Comparison of ENCODE assay signal across 20 cellular contexts in genomic region chr2:120590841-120591240, GRCh38.
DNase-seq lines count a peak whose midpoint lies in the region; ATAC-seq and TF ChIP-seq lines count a peak whose summit lies in the region.
"Had no signal": no experiment of that assay in that cellular context is flagged by ENCODE, and none has a peak within 500 bp of the region (broad histone marks: within the 10 kb centered on the region; RNA-seq: fewer than 3 reads in every experiment).

No MANE protein-coding gene starts in this region.

- H3K4me2 ChIP-seq in mammary epithelial cell (ENCODE audit: insufficient read depth, low read depth, low read length): no peak overlapping the region

- POLR2A ChIA-PET in MCF 10A (lab: Yijun Ruan, JAX): interaction anchor here (0.6 kb wide), 1 partner anchor 270 kb away, joined by 3 read pairs; no protein-coding TSS in a partner anchor

- H3K4me1 ChIP-seq in mammary epithelial cell (ENCODE audit: insufficient read depth, low read length) (peaks cover 12% of the 10 kb centered on the region), RWPE2 (ENCODE audit: insufficient read depth, poor library complexity, severe bottlenecking) (peaks cover 13% of the 10 kb centered on the region), subcutaneous abdominal adipose tissue (ENCODE audit: control insufficient read depth in 5 of 5, insufficient read depth in 5 of 5, low read length in 5 of 5) (peaks cover 3 to 82% (median 28%) of the 10 kb centered on the region in 5 donors), aorta (ENCODE audit: control insufficient read depth in 1 of 2, insufficient read depth in 2 of 2, low read length in 2 of 2) (no peaks in the 10 kb centered on the region)

- H3K79me2 ChIP-seq in mammary epithelial cell (ENCODE audit: insufficient read depth, low read length): no peaks in the 10 kb centered on the region

- H3K27ac ChIP-seq in mammary epithelial cell (ENCODE audit: insufficient read depth, low read depth, low read length): no peak overlapping the region
- peak overlapping the region; percentile 66 for H3K27ac ChIP-seq in RWPE2 (ENCODE audit: poor library complexity, severe bottlenecking)
- peak overlapping the region; percentile 66 for H3K27ac ChIP-seq in epithelial cell of prostate
- peak overlapping the region; percentile 45 for H3K27ac ChIP-seq in subcutaneous abdominal adipose tissue (ENCODE audit: low read depth, low read length)
- H3K27ac ChIP-seq in aorta (ENCODE audit: low read depth in 1 of 2, low read length in 2 of 2): no peak overlapping the region
- H3K27ac ChIP-seq: 22Rv1 had no signal

- DNase-seq in MCF 10A (ENCODE audit: unreplicated experiment) (no peak), mammary epithelial cell (no peak), RWPE2 (ENCODE audit: low spot score) (no peak), epithelial cell of prostate (ENCODE audit: low read depth, low spot score) (no peak), aorta (no peak), posterior vena cava (ENCODE audit: low spot score) (no peak), KBM-7 (no peak)
- DNase-seq: GDM1; GOT3; NCI-H187; NCI-H2107; NCI-H2227 treated with DMSO at 0.1 percent for 48 hours; NCI-H510A treated with DMSO at 0.1 percent for 48 hours; NK-92 treated with Interleukin-12 subunit alpha and Interleukin-12 subunit beta, amount 100 ng/mL, for 24 hours; Right ventricle myocardium superior; SK-N-SH had no signal

- H3K36me3 Mint-ChIP-seq in MCF 10A (ENCODE audit: insufficient read depth, unreplicated experiment): no peaks in the 10 kb centered on the region

- H3K27me3 ChIP-seq in mammary epithelial cell (ENCODE audit: insufficient read depth, low read length) (no peaks in the 10 kb centered on the region), RWPE2 (ENCODE audit: insufficient read depth, poor library complexity, severe bottlenecking) (no peaks in the 10 kb centered on the region), subcutaneous abdominal adipose tissue (ENCODE audit: control insufficient read depth in 5 of 5, insufficient read depth in 4 of 5, low read length in 5 of 5) (peaks cover 4 to 14% (median 7%) of the 10 kb centered on the region in 5 donors), aorta (ENCODE audit: control insufficient read depth in 1 of 2, insufficient read depth in 2 of 2, low read length in 1 of 2) (no peaks in the 10 kb centered on the region)

- TF ChIP-seq CTCF in MCF 10A (IDR thresholded peaks at IDR 0.05; ENCODE audit: unreplicated experiment) (no peak), mammary epithelial cell (conservative IDR thresholded peaks at IDR 0.05 in 1 of 2, IDR thresholded peaks at IDR 0.05 in 1 of 2; ENCODE audit: extremely low read depth in 1 of 2, insufficient read depth in 1 of 2, low read depth in 1 of 2, low read length in 2 of 2) (no peak), RWPE2 (IDR thresholded peaks at IDR 0.05; ENCODE audit: poor library complexity, severe bottlenecking) (no peak)

- peaks cover 27% of the 10 kb centered on the region for H3K4me1 Mint-ChIP-seq in MCF 10A (ENCODE audit: insufficient read depth, unreplicated experiment)

- intact Hi-C loops in MCF 10A (cut with micrococcal nuclease) (no loop called here), mammary epithelial cell (cut with micrococcal nuclease) (no loop called here), aorta (cut with DNase I) (no loop called here), posterior vena cava (cut with DNase I) (no loop called here)

- H3K9me3 ChIP-seq in mammary epithelial cell (replicated peaks; ENCODE audit: insufficient read depth, low read length) (peaks cover 10% of the 10 kb centered on the region), RWPE2 (ENCODE audit: severe bottlenecking) (no peaks in the 10 kb centered on the region), subcutaneous abdominal adipose tissue (ENCODE audit: control insufficient read depth in 5 of 5, low read length in 5 of 5) (no peaks in the 10 kb centered on the region), aorta (ENCODE audit: control insufficient read depth, low read length) (no peaks in the 10 kb centered on the region)
- H3K9me3 ChIP-seq: SK-N-SH had no signal

- H3K36me3 ChIP-seq in mammary epithelial cell (ENCODE audit: insufficient read depth, low read length) (no peaks in the 10 kb centered on the region), RWPE2 (ENCODE audit: low read depth) (no peaks in the 10 kb centered on the region), subcutaneous abdominal adipose tissue (ENCODE audit: control insufficient read depth in 5 of 5, insufficient read depth in 5 of 5, low read length in 5 of 5) (no peaks in the 10 kb centered on the region), aorta (ENCODE audit: control insufficient read depth in 1 of 2, insufficient read depth in 2 of 2, low read length in 1 of 2) (no peaks in the 10 kb centered on the region)

- in situ Hi-C loops in mammary epithelial cell (cut with MboI; ENCODE audit: low sequenced_read_pairs in 2 of 2): no loop called here
- in situ Hi-C loops in KBM-7 (cut with MboI; ENCODE audit: low pct_unique_long_range_greater_than_20kb, low sequenced_read_pairs): no loop called here

- H3K4me3 ChIP-seq in mammary epithelial cell (replicated peaks in 1 of 3; ENCODE audit: insufficient read depth in 1 of 3, low read depth in 2 of 3, low read length in 3 of 3) (no peak overlapping the region), RWPE2 (ENCODE audit: severe bottlenecking) (no peak overlapping the region), subcutaneous abdominal adipose tissue (ENCODE audit: low read depth in 1 of 5, low read length in 5 of 5) (no peak overlapping the region), aorta (ENCODE audit: low read length in 2 of 2) (no peak overlapping the region)
- H3K4me3 ChIP-seq: K562 had no signal

- no peaks in the 10 kb centered on the region for H4K20me1 ChIP-seq in mammary epithelial cell (ENCODE audit: insufficient read depth, low read length)

- BruUV-seq in MCF 10A (replicated peaks; lab: Mats Ljungman, UMichigan): no TSS peak
- BruUV-seq in mammary epithelial cell (replicated peaks; lab: Mats Ljungman, UMichigan): no TSS peak

- H3K4me3 Mint-ChIP-seq in MCF 10A (ENCODE audit: unreplicated experiment): no peak overlapping the region
- H3K4me3 Mint-ChIP-seq: B cell had no signal

- ATAC-seq in RWPE2 (ENCODE audit: low read depth): no peak
- ATAC-seq in aorta (ENCODE audit: low FRiP score): no peak
- ATAC-seq: K562 had no signal

- peak overlapping the region; percentile 44 for H3K27ac Mint-ChIP-seq in MCF 10A (ENCODE audit: low read depth, unreplicated experiment)
- H3K27ac Mint-ChIP-seq: B cell had no signal

- H3K9ac ChIP-seq in mammary epithelial cell (ENCODE audit: insufficient read depth, low read length): no peak overlapping the region
- H3K9ac ChIP-seq in subcutaneous abdominal adipose tissue (ENCODE audit: low read length in 5 of 5): no peak overlapping the region
- H3K9ac ChIP-seq: SK-N-SH had no signal

- no peaks in the 10 kb centered on the region for H3K9me3 Mint-ChIP-seq in MCF 10A (ENCODE audit: unreplicated experiment)

- H3K27me3 Mint-ChIP-seq in MCF 10A (ENCODE audit: insufficient read depth, unreplicated experiment): no peaks in the 10 kb centered on the region

- no peak overlapping the region for H2AFZ ChIP-seq in mammary epithelial cell (ENCODE audit: low read depth, low read length)

- CTCF ChIA-PET in MCF 10A (lab: Yijun Ruan, JAX) (interaction anchor here (0.6 to 1.5 kb wide), 4 partner anchors 9 to 480 kb away, joined by 4 to 5 read pairs (median 4); no protein-coding TSS in a partner anchor), mammary epithelial cell (lab: Charles Lee; ENCODE audit: low non-redundant PET) (no interaction called here)

- dilution Hi-C loops in mammary epithelial cell (cut with HindIII; ENCODE audit: low sequenced_read_pairs): loop anchor here (5.0 kb wide), 2 partner anchors 51 to 64 kb away; no protein-coding TSS in a partner anchor

- WGBS in mammary epithelial cell (ENCODE audit: low coverage, missing lambda C conversion rate): 100% methylated on average over 1 of the region's 1 CpG
- WGBS in aorta, 2 donors: 94 to 98% methylated on average over 1 of the region's 1 CpG

Comparison
In these comparisons a context has a peak if more than half of its experiments do, and no peak if none do; other contexts are left out.
1. H3K27ac ChIP-seq: peak in RWPE2 (single experiment), epithelial cell of prostate (single experiment) and subcutaneous abdominal adipose tissue (single experiment); none in mammary epithelial cell (single experiment) and aorta (0 of 2).